Comparison of ENCODE assay signal across 28 cellular contexts in genomic region chr2:178283519-178283918, GRCh38.
"Had no signal": no experiment of that assay in that cellular context is flagged by ENCODE, and none has a peak within 500 bp of the region (broad histone marks: within the 10 kb centered on the region; RNA-seq: fewer than 3 reads in every experiment).

No MANE protein-coding gene starts in this region.

- H3K27me3 ChIP-seq: adrenal gland, brain microvascular endothelial cell, SJSA1 had no signal

- ATAC-seq: activated CD4-positive, alpha-beta T cell treated with anti-CD3 and anti-CD28 coated beads for 36 hours; activated CD4-positive, CD25-positive, alpha-beta regulatory T cell treated with anti-CD3 and anti-CD28 coated beads, Interleukin-2, amount 50 U/mL, for 24 hours; activated CD8-positive, alpha-beta T cell treated with anti-CD3 and anti-CD28 coated beads, Interleukin-2, amount 10 ng/mL, durations not matched to agents 7 days and 5 days; activated naive CD4-positive, alpha-beta T cell treated with anti-CD3 and anti-CD28 coated beads, Interleukin-2, amount 50 U/mL, for 72 hours; Panc1; WTC11 had no signal

- H3K27ac ChIP-seq: adrenal gland, brain microvascular endothelial cell, KMS-11, SJSA1 had no signal

- H3K9me3 Mint-ChIP-seq: activated CD4-positive, alpha-beta T cell treated with anti-CD3 and anti-CD28 coated beads, Interleukin-2, amount 10 ng/mL, durations not matched to agents 7 days and 5 days; activated naive CD4-positive, alpha-beta T cell treated with anti-CD3 and anti-CD28 coated beads for 36 hours; activated naive CD4-positive, alpha-beta T cell treated with anti-CD3 and anti-CD28 coated beads, Interleukin-2, amount 50 U/mL, for 72 hours; activated T-cell treated with anti-CD3 and anti-CD28 coated beads, Interleukin-2, amount 50 U/mL, for 24 hours; T-helper 1 cell treated with Interleukin-12 subunit alpha and Interleukin-12 subunit beta and Interleukin-4 antibody, amounts not matched to agents 30 μg/mL and 1 μg/mL, for 36 hours; T-helper 2 cell treated with Interferon-gamma antibody and Interleukin-4, amounts not matched to agents 5 μg/mL and 100 μg/mL, for 36 hours had no signal

- H3K27ac Mint-ChIP-seq: activated CD4-positive, alpha-beta T cell treated with anti-CD3 and anti-CD28 coated beads for 36 hours; activated CD4-positive, alpha-beta T cell treated with anti-CD3 and anti-CD28 coated beads, Interleukin-2, amount 10 ng/mL, durations not matched to agents 7 days and 5 days; activated CD8-positive, alpha-beta T cell treated with anti-CD3 and anti-CD28 coated beads, Interleukin-2, amount 10 ng/mL, durations not matched to agents 7 days and 5 days; activated naive CD4-positive, alpha-beta T cell treated with anti-CD3 and anti-CD28 coated beads for 36 hours; activated naive CD4-positive, alpha-beta T cell treated with anti-CD3 and anti-CD28 coated beads, Interleukin-2, amount 50 U/mL, for 72 hours; activated T-cell treated with anti-CD3 and anti-CD28 coated beads, Interleukin-2, amount 50 U/mL, for 24 hours; T-helper 1 cell treated with Interleukin-12 subunit alpha and Interleukin-12 subunit beta and Interleukin-4 antibody, amounts not matched to agents 30 μg/mL and 1 μg/mL, for 36 hours; T-helper 2 cell treated with Interferon-gamma antibody and Interleukin-4, amounts not matched to agents 5 μg/mL and 100 μg/mL, for 36 hours; WTC11 had no signal

- H3K27me3 Mint-ChIP-seq: activated CD4-positive, alpha-beta T cell treated with anti-CD3 and anti-CD28 coated beads for 36 hours had no signal

- H3K4me3 ChIP-seq: adrenal gland, SJSA1 had no signal

- DNase-seq: activated CD4-positive, alpha-beta T cell treated with anti-CD3 and anti-CD28 coated beads for 36 hours; activated CD4-positive, alpha-beta T cell treated with anti-CD3 and anti-CD28 coated beads, Interleukin-2, amount 10 ng/mL, durations not matched to agents 7 days and 5 days; activated CD4-positive, alpha-beta T cell treated with anti-CD3 and anti-CD28 coated beads, Interleukin-2, amount 50 U/mL, for 48 hours; activated CD8-positive, alpha-beta T cell treated with anti-CD3 and anti-CD28 coated beads, Interleukin-2, amount 10 ng/mL, durations not matched to agents 7 days and 5 days; activated gamma-delta T cell treated with Interleukin-2 at 50 U/mL for 16 hours; activated naive CD4-positive, alpha-beta T cell treated with anti-CD3 and anti-CD28 coated beads for 36 hours; activated T-cell treated with anti-CD3 and anti-CD28 coated beads, Interleukin-2, amount 50 U/mL, for 24 hours; adrenal gland; anterior cingulate cortex; brain microvascular endothelial cell; MM.1S; MV-4-11; NCI-H1092; NCI-H1436 treated with DMSO at 0.1 percent for 48 hours; NCI-H1694 treated with DMSO at 0.1 percent for 48 hours; NCI-H2029; NCI-H345; NCI-H524 treated with DMSO at 0.1 percent for 48 hours; SHP77; SK-N-SH had no signal

- H3K36me3 Mint-ChIP-seq: activated naive CD4-positive, alpha-beta T cell treated with anti-CD3 and anti-CD28 coated beads, Interleukin-2, amount 50 U/mL, for 72 hours; WTC11 had no signal

- H3K9me3 ChIP-seq: adrenal gland, SJSA1, SK-N-SH had no signal

- H3K4me3 Mint-ChIP-seq: activated CD4-positive, alpha-beta T cell treated with anti-CD3 and anti-CD28 coated beads for 36 hours; activated CD4-positive, alpha-beta T cell treated with anti-CD3 and anti-CD28 coated beads, Interleukin-2, amount 10 ng/mL, durations not matched to agents 7 days and 5 days; activated CD8-positive, alpha-beta T cell treated with anti-CD3 and anti-CD28 coated beads, Interleukin-2, amount 10 ng/mL, durations not matched to agents 7 days and 5 days; activated naive CD4-positive, alpha-beta T cell treated with anti-CD3 and anti-CD28 coated beads for 36 hours; activated T-cell treated with anti-CD3 and anti-CD28 coated beads, Interleukin-2, amount 50 U/mL, for 24 hours; T-helper 1 cell treated with Interleukin-12 subunit alpha and Interleukin-12 subunit beta and Interleukin-4 antibody, amounts not matched to agents 30 μg/mL and 1 μg/mL, for 36 hours; T-helper 2 cell treated with Interferon-gamma antibody and Interleukin-4, amounts not matched to agents 5 μg/mL and 100 μg/mL, for 36 hours; WTC11 had no signal

- H3K4me1 Mint-ChIP-seq: activated CD4-positive, alpha-beta T cell treated with anti-CD3 and anti-CD28 coated beads for 36 hours had no signal

- H3K4me1 ChIP-seq: adrenal gland, SJSA1 had no signal
